Comparison of ENCODE assay signal across 15 cellular contexts in the genomic region with DNA sequence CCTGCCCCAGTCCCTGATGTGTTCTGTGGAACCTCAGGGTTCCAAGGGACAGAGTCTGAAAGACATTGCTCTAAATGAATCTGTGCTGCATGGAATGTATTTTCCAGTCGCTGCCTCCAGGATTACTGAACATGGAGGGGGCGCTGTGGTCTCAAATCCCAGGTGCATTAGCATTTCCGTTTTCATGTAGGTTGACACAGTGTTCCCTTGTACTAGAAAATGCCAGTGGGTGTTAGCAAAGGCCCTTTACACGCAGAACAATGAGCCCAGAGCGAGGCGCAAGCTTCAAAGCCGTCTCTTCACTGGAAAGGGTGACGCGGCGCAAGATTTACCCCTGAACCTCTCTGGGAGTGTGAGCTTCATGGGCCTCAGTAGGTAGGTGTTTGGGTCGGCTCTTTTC.
DNase-seq lines count a peak whose midpoint lies in the region; ATAC-seq, FAIRE-seq and TF ChIP-seq lines count a peak whose summit lies in the region.
"Had no signal": no experiment of that assay in that cellular context is flagged by ENCODE, and none has a peak within 500 bp of the region (broad histone marks: within the 10 kb centered on the region; RNA-seq: fewer than 3 reads in every experiment).

No MANE protein-coding gene starts in this region.

- peaks cover 5% of the 10 kb centered on the region for H3K27me3 Mint-ChIP-seq in activated CD4-positive, alpha-beta memory T cell treated with anti-CD3 and anti-CD28 coated beads, Interleukin-2, amount 10 ng/mL, durations not matched to agents 7 days and 5 days

- CTCF ChIA-PET in A549 (lab: Yijun Ruan, JAX) = interaction anchor here (0.6 to 8.1 kb wide), 9 partner anchors 10 to 607 kb away, joined by 3 to 96 read pairs (median 5); no protein-coding TSS in a partner anchor
- CTCF ChIA-PET in HEK293 (lab: Yijun Ruan, JAX) = interaction anchor here (0.8 to 4.5 kb wide), 4 partner anchors 8 to 565 kb away, joined by 3 to 22 read pairs (median 4); a partner anchor contains a TSS
- CTCF ChIA-PET in activated CD4-positive, alpha-beta memory T cell treated with anti-CD3 and anti-CD28 coated beads, Interleukin-2, amount 10 ng/mL, durations not matched to agents 7 days and 5 days (lab: Charles Lee) = no interaction called here

- in situ Hi-C loops in astrocyte of the cerebellum (cut with HindIII; ENCODE audit: low sequenced_read_pairs) = loop anchor here (25.0 kb wide), 1 partner anchor 545 kb away; no protein-coding TSS in a partner anchor

- no peak overlapping the region for H3K4me3 Mint-ChIP-seq in activated CD4-positive, alpha-beta memory T cell treated with anti-CD3 and anti-CD28 coated beads, Interleukin-2, amount 10 ng/mL, durations not matched to agents 7 days and 5 days
- H3K4me3 Mint-ChIP-seq: dendritic cell treated with granulocyte-macrophage colony-stimulating factor and Interleukin-4, amounts not matched to agents 40 ng/mL and 50 ng/mL, for 4 days had no signal

- 77% methylated on average over 11 of the region's 11 CpGs for WGBS in A549 (ENCODE audit: missing lambda C conversion rate)

- no peaks in the 10 kb centered on the region for H3K4me1 Mint-ChIP-seq in activated CD4-positive, alpha-beta memory T cell treated with anti-CD3 and anti-CD28 coated beads, Interleukin-2, amount 10 ng/mL, durations not matched to agents 7 days and 5 days

- peak; percentile 32 to 55; a peak in 3 of 6 replicates for ATAC-seq in A549
- ATAC-seq in left lung = peak; percentile 55
- no peak for ATAC-seq in HG02763 (IDR thresholded peaks at IDR 0.05; ENCODE audit: unreplicated experiment)
- ATAC-seq: mucosa of descending colon had no signal

- no peaks in the 10 kb centered on the region for H3K9me3 Mint-ChIP-seq in activated CD4-positive, alpha-beta memory T cell treated with anti-CD3 and anti-CD28 coated beads, Interleukin-2, amount 10 ng/mL, durations not matched to agents 7 days and 5 days
- H3K9me3 Mint-ChIP-seq: dendritic cell treated with granulocyte-macrophage colony-stimulating factor and Interleukin-4, amounts not matched to agents 40 ng/mL and 50 ng/mL, for 4 days had no signal

- POLR2A ChIA-PET in A549 (lab: Yijun Ruan, JAX) (no interaction called here), HEK293 (lab: Yijun Ruan, JAX) (no interaction called here)
- POLR2A ChIA-PET in activated CD4-positive, alpha-beta memory T cell treated with anti-CD3 and anti-CD28 coated beads, Interleukin-2, amount 10 ng/mL, durations not matched to agents 7 days and 5 days (lab: Charles Lee) = no interaction called here

- TF ChIP-seq RAD21 in A549 (conservative IDR thresholded peaks at IDR 0.05 in 1 of 2, IDR thresholded peaks at IDR 0.05 in 1 of 2) = peak; percentile 47 to 63; a peak in 4 of 5 replicates

- TF ChIP-seq CTCF in A549 (IDR thresholded peaks at IDR 0.05) = peak; percentile 37
- peak; percentile 20; the same call in 1 of the 2 replicates for TF ChIP-seq CTCF in HEK293 (tag by site-specific recombination; IDR thresholded peaks at IDR 0.05)
- TF ChIP-seq CTCF in astrocyte of the cerebellum (IDR thresholded peaks at IDR 0.05; ENCODE audit: low read depth, low read length, missing control alignments) = peak; percentile 35
- TF ChIP-seq CTCF in left lung (IDR thresholded peaks at IDR 0.05) = no peak

- no peak for TF ChIP-seq EP300 in A549 (IDR thresholded peaks at IDR 0.05)

- H3K9me3 ChIP-seq in A549 = no peaks in the 10 kb centered on the region
- no peaks in the 10 kb centered on the region for H3K9me3 ChIP-seq in HEK293 (ENCODE audit: control insufficient read depth, insufficient read depth, low read depth, low read length)
- no peaks in the 10 kb centered on the region for H3K9me3 ChIP-seq in left lung
- H3K9me3 ChIP-seq: mucosa of descending colon, SJSA1 had no signal

- peak overlapping the region; percentile 35 for H3K4me2 ChIP-seq in A549

- peaks cover 0 to 35% of the 10 kb centered on the region in 2 donors for H3K27me3 ChIP-seq in left lung
- H3K27me3 ChIP-seq: SJSA1 had no signal

- no peak for FAIRE-seq in A549 (lab: Jason Lieb, UNC)

- H3K36me3 ChIP-seq in HEK293 (ENCODE audit: control insufficient read depth in 2 of 2, insufficient read depth in 1 of 2, low read length in 2 of 2) = no peaks in the 10 kb centered on the region
- H3K36me3 ChIP-seq in left lung = no peaks in the 10 kb centered on the region
- H3K36me3 ChIP-seq: SJSA1 had no signal

- H3K4me3 ChIP-seq in A549 (no peak overlapping the region), HEK293 (ENCODE audit: low read depth, low read length) (no peak overlapping the region), astrocyte of the cerebellum (ENCODE audit: low read depth, low read length) (no peak overlapping the region), left lung (no peak overlapping the region)
- H3K4me3 ChIP-seq: mucosa of descending colon, SJSA1 had no signal

- H3K36me3 Mint-ChIP-seq in activated CD4-positive, alpha-beta memory T cell treated with anti-CD3 and anti-CD28 coated beads, Interleukin-2, amount 10 ng/mL, durations not matched to agents 7 days and 5 days (ENCODE audit: low read depth) = no peaks in the 10 kb centered on the region

- DNase-seq in A549 (ENCODE audit: low read depth in 1 of 2, low spot score in 1 of 2) = peak in 1 of 2 experiments; percentile 68
- no peak for DNase-seq in astrocyte of the cerebellum (ENCODE audit: low read depth)
- DNase-seq in left lung = no peak
- DNase-seq in activated CD4-positive, alpha-beta memory T cell treated with anti-CD3 and anti-CD28 coated beads, Interleukin-2, amount 10 ng/mL, durations not matched to agents 7 days and 5 days = no peak
- no peak for DNase-seq in dedifferentiated amniotic fluid mesenchymal stem cell (ENCODE audit: extremely low spot score)
- no peak for DNase-seq in DMS153 (lab: John Stamatoyannopoulos, UW)
- DNase-seq: activated CD4-positive, alpha-beta T cell treated with anti-CD3 and anti-CD28 coated beads for 4 hours; activated gamma-delta T cell; KG1; mucosa of descending colon; NCI-H345 had no signal

- H3K4me1 ChIP-seq in A549 = peaks cover 82% of the 10 kb centered on the region
- no peaks in the 10 kb centered on the region for H3K4me1 ChIP-seq in HEK293 (ENCODE audit: control insufficient read depth, insufficient read depth, low read length)
- H3K4me1 ChIP-seq in left lung = no peaks in the 10 kb centered on the region

- peak overlapping the region; percentile 18 to 84; a peak in 4 of 6 replicates for H3K27ac ChIP-seq in A549
- no peak overlapping the region for H3K27ac ChIP-seq in HEK293 (ENCODE audit: extremely low read depth, low read depth, low read length)
- H3K27ac ChIP-seq in left lung = no peak overlapping the region
- H3K27ac ChIP-seq: SJSA1 had no signal

- H3K27ac Mint-ChIP-seq in activated CD4-positive, alpha-beta memory T cell treated with anti-CD3 and anti-CD28 coated beads, Interleukin-2, amount 10 ng/mL, durations not matched to agents 7 days and 5 days = no peak overlapping the region
- H3K27ac Mint-ChIP-seq: dendritic cell treated with granulocyte-macrophage colony-stimulating factor and Interleukin-4, amounts not matched to agents 40 ng/mL and 50 ng/mL, for 4 days had no signal

- TF ChIP-seq POLR2A in A549 (IDR thresholded peaks at IDR 0.05; ENCODE audit: low read length) = no peak

- intact Hi-C loops in left lung (cut with DNase I) = no loop called here

TF ChIP-seq in A549, 52 proteins besides CTCF, POLR2A, EP300 and RAD21:
- TF ChIP-seq CBX8 (IDR thresholded peaks at IDR 0.05) = no peak
- TF ChIP-seq SMC3 (IDR thresholded peaks at IDR 0.05) = 0 out of 3 replicates have a peak, but pooled peaks have one; percentile 20
- TF ChIP-seq, protein P1, sequence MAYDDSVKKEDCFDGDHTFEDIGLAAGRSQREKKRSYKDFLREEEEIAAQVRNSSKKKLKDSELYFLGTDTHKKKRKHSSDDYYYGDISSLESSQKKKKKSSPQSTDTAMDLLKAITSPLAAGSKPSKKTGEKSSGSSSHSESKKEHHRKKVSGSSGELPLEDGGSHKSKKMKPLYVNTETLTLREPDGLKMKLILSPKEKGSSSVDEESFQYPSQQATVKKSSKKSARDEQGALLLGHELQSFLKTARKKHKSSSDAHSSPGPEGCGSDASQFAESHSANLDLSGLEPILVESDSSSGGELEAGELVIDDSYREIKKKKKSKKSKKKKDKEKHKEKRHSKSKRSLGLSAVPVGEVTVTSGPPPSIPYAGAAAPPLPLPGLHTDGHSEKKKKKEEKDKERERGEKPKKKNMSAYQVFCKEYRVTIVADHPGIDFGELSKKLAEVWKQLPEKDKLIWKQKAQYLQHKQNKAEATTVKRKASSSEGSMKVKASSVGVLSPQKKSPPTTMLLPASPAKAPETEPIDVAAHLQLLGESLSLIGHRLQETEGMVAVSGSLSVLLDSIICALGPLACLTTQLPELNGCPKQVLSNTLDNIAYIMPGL (CRISPR knock-in tag; IDR thresholded peaks at IDR 0.05; ENCODE audit: borderline replicate concordance) = no peak

TF ChIP-seq in HEK293, 187 proteins besides CTCF, POLR2A, EP300 and RAD21 (continues in another document):
- TF ChIP-seq ZNF274 (IDR thresholded peaks at IDR 0.05; ENCODE audit: low read length) = no peak
- TF ChIP-seq ZNF274 (tag by site-specific recombination; IDR thresholded peaks at IDR 0.05; ENCODE audit: borderline replicate concordance) = no peak
- TF ChIP-seq, protein P2, sequence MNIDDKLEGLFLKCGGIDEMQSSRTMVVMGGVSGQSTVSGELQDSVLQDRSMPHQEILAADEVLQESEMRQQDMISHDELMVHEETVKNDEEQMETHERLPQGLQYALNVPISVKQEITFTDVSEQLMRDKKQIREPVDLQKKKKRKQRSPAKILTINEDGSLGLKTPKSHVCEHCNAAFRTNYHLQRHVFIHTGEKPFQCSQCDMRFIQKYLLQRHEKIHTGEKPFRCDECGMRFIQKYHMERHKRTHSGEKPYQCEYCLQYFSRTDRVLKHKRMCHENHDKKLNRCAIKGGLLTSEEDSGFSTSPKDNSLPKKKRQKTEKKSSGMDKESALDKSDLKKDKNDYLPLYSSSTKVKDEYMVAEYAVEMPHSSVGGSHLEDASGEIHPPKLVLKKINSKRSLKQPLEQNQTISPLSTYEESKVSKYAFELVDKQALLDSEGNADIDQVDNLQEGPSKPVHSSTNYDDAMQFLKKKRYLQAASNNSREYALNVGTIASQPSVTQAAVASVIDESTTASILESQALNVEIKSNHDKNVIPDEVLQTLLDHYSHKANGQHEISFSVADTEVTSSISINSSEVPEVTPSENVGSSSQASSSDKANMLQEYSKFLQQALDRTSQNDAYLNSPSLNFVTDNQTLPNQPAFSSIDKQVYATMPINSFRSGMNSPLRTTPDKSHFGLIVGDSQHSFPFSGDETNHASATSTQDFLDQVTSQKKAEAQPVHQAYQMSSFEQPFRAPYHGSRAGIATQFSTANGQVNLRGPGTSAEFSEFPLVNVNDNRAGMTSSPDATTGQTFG (tag by site-specific recombination; IDR thresholded peaks at IDR 0.05; ENCODE audit: borderline replicate concordance) = no peak
- no peak for TF ChIP-seq RBAK (tag by site-specific recombination; IDR thresholded peaks at IDR 0.05)
- TF ChIP-seq ZFHX2 (tag by site-specific recombination; conservative IDR thresholded peaks at IDR 0.05) = 0 out of 2 replicates have a peak, but pooled peaks have one; percentile 9

Comparison
In these comparisons a context has a peak if more than half of its experiments do, and no peak if none do; other contexts are left out.
1. H3K27ac ChIP-seq: peak in A549 (2 of 2); none in HEK293 (single experiment) and left lung (0 of 2).
2. CTCF ChIP-seq: peak in A549 (single experiment), HEK293 (single experiment) and astrocyte of the cerebellum (single experiment); none in left lung (0 of 2).